Comparison of ENCODE assay signal across 18 cellular contexts in genomic region chr5:142091012-142091411, GRCh38. TPM values are rescaled to one million over a fixed set of nuclear protein-coding genes. Genes with fewer than 3 reads are reported as not detected.
DNase-seq lines count a peak whose midpoint lies in the region; ATAC-seq and TF ChIP-seq lines count a peak whose summit lies in the region.
"Had no signal": no experiment of that assay in that cellular context is flagged by ENCODE, and none has a peak within 500 bp of the region (broad histone marks: within the 10 kb centered on the region; RNA-seq: fewer than 3 reads in every experiment).

No MANE protein-coding gene starts in this region.

- H3K9me2 ChIP-seq in GM23338 (ENCODE audit: insufficient read depth), result no peaks in the 10 kb centered on the region

- no peaks in the 10 kb centered on the region for H3K4me1 ChIP-seq in GM23338 (ENCODE audit: insufficient read depth)
- H3K4me1 ChIP-seq: A549, BE2C had no signal

- H3K27ac Mint-ChIP-seq in activated naive CD4-positive, alpha-beta T cell treated with anti-CD3 and anti-CD28 coated beads, Interleukin-2, amount 50 U/mL, for 24 hours, result peak overlapping the region; percentile 71
- no peak overlapping the region for H3K27ac Mint-ChIP-seq in activated naive CD4-positive, alpha-beta T cell treated with anti-CD3 and anti-CD28 coated beads, Interleukin-2, amount 10 ng/mL, durations not matched to agents 7 days and 5 days
- H3K27ac Mint-ChIP-seq in mesothelial cell of epicardium (peak overlapping the region; percentile 59), GM23338 (no peak overlapping the region)

- TF ChIP-seq CTCF in mesothelial cell of epicardium (IDR thresholded peaks at IDR 0.05; ENCODE audit: unreplicated experiment) (no peak), GM23338 (conservative IDR thresholded peaks at IDR 0.05; ENCODE audit: low read depth in 2 of 2) (no peak)

- H3K79me2 ChIP-seq in GM23338 (replicated peaks; ENCODE audit: insufficient read depth), result no peaks in the 10 kb centered on the region

- H3K27me3 Mint-ChIP-seq in activated naive CD4-positive, alpha-beta T cell treated with anti-CD3 and anti-CD28 coated beads, Interleukin-2, amount 50 U/mL, for 24 hours, result no peaks in the 10 kb centered on the region
- H3K27me3 Mint-ChIP-seq in activated naive CD4-positive, alpha-beta T cell treated with anti-CD3 and anti-CD28 coated beads, Interleukin-2, amount 10 ng/mL, durations not matched to agents 7 days and 5 days, result no peaks in the 10 kb centered on the region
- H3K27me3 Mint-ChIP-seq in mesothelial cell of epicardium (ENCODE audit: low read depth) (no peaks in the 10 kb centered on the region), GM23338 (ENCODE audit: insufficient read depth, low read depth, poor library complexity) (peaks cover 4% of the 10 kb centered on the region)

- no peak overlapping the region for H3K4me3 Mint-ChIP-seq in activated naive CD4-positive, alpha-beta T cell treated with anti-CD3 and anti-CD28 coated beads, Interleukin-2, amount 50 U/mL, for 24 hours
- no peak overlapping the region for H3K4me3 Mint-ChIP-seq in activated naive CD4-positive, alpha-beta T cell treated with anti-CD3 and anti-CD28 coated beads, Interleukin-2, amount 10 ng/mL, durations not matched to agents 7 days and 5 days
- H3K4me3 Mint-ChIP-seq in mesothelial cell of epicardium, result no peak overlapping the region
- H3K4me3 Mint-ChIP-seq in GM23338, result no peak overlapping the region

- H3K4me3 ChIP-seq in GM23338, result no peak overlapping the region
- H3K4me3 ChIP-seq: A549, MG63 had no signal

- no peak overlapping the region for H3K27ac ChIP-seq in GM23338 (ENCODE audit: low read depth)
- H3K27ac ChIP-seq: A549 had no signal

- peaks cover 77% of the 10 kb centered on the region for H3K4me1 Mint-ChIP-seq in activated naive CD4-positive, alpha-beta T cell treated with anti-CD3 and anti-CD28 coated beads, Interleukin-2, amount 50 U/mL, for 24 hours
- H3K4me1 Mint-ChIP-seq in activated naive CD4-positive, alpha-beta T cell treated with anti-CD3 and anti-CD28 coated beads, Interleukin-2, amount 10 ng/mL, durations not matched to agents 7 days and 5 days, result peaks cover 39% of the 10 kb centered on the region
- peaks cover 31% of the 10 kb centered on the region for H3K4me1 Mint-ChIP-seq in mesothelial cell of epicardium
- no peaks in the 10 kb centered on the region for H3K4me1 Mint-ChIP-seq in GM23338

- intact Hi-C loops in left ventricle myocardium superior (cut with micrococcal nuclease) (no loop called here), posterior cingulate gyrus (cut with DNase I) (no loop called here)

- ATAC-seq in GM23338 (no peak), left ventricle myocardium superior (no peak)
- ATAC-seq: A549, Right ventricle myocardium inferior had no signal

- H3K4me2 ChIP-seq in GM23338, result no peak overlapping the region
- H3K4me2 ChIP-seq: A549 had no signal

- no peaks in the 10 kb centered on the region for H4K20me1 ChIP-seq in GM23338 (replicated peaks; ENCODE audit: insufficient read depth)

- no peaks in the 10 kb centered on the region for H3K36me3 Mint-ChIP-seq in activated naive CD4-positive, alpha-beta T cell treated with anti-CD3 and anti-CD28 coated beads, Interleukin-2, amount 50 U/mL, for 24 hours
- no peaks in the 10 kb centered on the region for H3K36me3 Mint-ChIP-seq in activated naive CD4-positive, alpha-beta T cell treated with anti-CD3 and anti-CD28 coated beads, Interleukin-2, amount 10 ng/mL, durations not matched to agents 7 days and 5 days
- no peaks in the 10 kb centered on the region for H3K36me3 Mint-ChIP-seq in mesothelial cell of epicardium
- no peaks in the 10 kb centered on the region for H3K36me3 Mint-ChIP-seq in GM23338 (ENCODE audit: low read depth)

- no peaks in the 10 kb centered on the region for H3F3A ChIP-seq in GM23338 (replicated peaks; ENCODE audit: low read depth)

- CTCF ChIA-PET in activated naive CD4-positive, alpha-beta T cell treated with anti-CD3 and anti-CD28 coated beads, Interleukin-2, amount 10 ng/mL, durations not matched to agents 7 days and 5 days (lab: Charles Lee), result interaction anchor here (1.2 kb wide), 1 partner anchor 122 kb away, joined by 4 read pairs; the partner anchor contains the start of gene RNF14

- H3K27me3 ChIP-seq in GM23338 (ENCODE audit: insufficient read depth), result no peaks in the 10 kb centered on the region
- H3K27me3 ChIP-seq: BE2C, MG63 had no signal

- H2AFZ ChIP-seq in GM23338, result no peak overlapping the region

- no peak for DNase-seq in activated naive CD4-positive, alpha-beta T cell treated with anti-CD3 and anti-CD28 coated beads, Interleukin-2, amount 10 ng/mL, durations not matched to agents 7 days and 5 days
- DNase-seq in NCI-H82 (lab: John Stamatoyannopoulos, UW) (peak; percentile 66), mesothelial cell of epicardium (ENCODE audit: low spot score in 2 of 2, unreplicated experiment in 2 of 2) (no peak), GM23338 (ENCODE audit: low spot score) (no peak), left ventricle myocardium superior (no peak), posterior cingulate gyrus (no peak)
- DNase-seq: BE2C, COR-L47, DMS79, MG63, NCI-H1417, NCI-H1694 treated with DMSO at 0.1 percent for 48 hours, NCI-H2081 treated with DMSO at 0.1 percent for 48 hours, NCI-H2171 treated with DMSO at 0.1 percent for 48 hours, NCI-H524 treated with DMSO at 0.1 percent for 48 hours had no signal

- no peaks in the 10 kb centered on the region for H3K36me3 ChIP-seq in GM23338 (ENCODE audit: insufficient read depth)
- H3K36me3 ChIP-seq: BE2C, MG63 had no signal

- H3K9me3 Mint-ChIP-seq in activated naive CD4-positive, alpha-beta T cell treated with anti-CD3 and anti-CD28 coated beads, Interleukin-2, amount 50 U/mL, for 24 hours, result no peaks in the 10 kb centered on the region
- no peaks in the 10 kb centered on the region for H3K9me3 Mint-ChIP-seq in activated naive CD4-positive, alpha-beta T cell treated with anti-CD3 and anti-CD28 coated beads, Interleukin-2, amount 10 ng/mL, durations not matched to agents 7 days and 5 days
- H3K9me3 Mint-ChIP-seq in mesothelial cell of epicardium (no peaks in the 10 kb centered on the region), GM23338 (no peaks in the 10 kb centered on the region)

TF ChIP-seq in GM23338, 12 proteins besides CTCF, POLR2A, EP300 and RAD21 (continues in another document):
- TF ChIP-seq NANOG (IDR thresholded peaks at IDR 0.05; ENCODE audit: borderline replicate concordance) (no peak), JUNB (IDR thresholded peaks at IDR 0.05; ENCODE audit: unreplicated experiment) (no peak), CREB1 (CRISPR knock-in tag; IDR thresholded peaks at IDR 0.05; ENCODE audit: low read depth) (no peak)

RNA-seq across cellular contexts. Expression of gene NDFIP1, which starts 17.6 kb away (rescaled TPM):
- total RNA-seq in mesothelial cell of epicardium (63.2 to 67.9 TPM (median 66.1 TPM) in 3 replicates), left ventricle myocardium superior (54.3 TPM)
- 38.1 and 45.0 TPM in 2 replicates for total RNA-seq in GM23338 (2014; rRNA removed; shearing (Covaris generic))
- 21.9 and 24.3 TPM in 2 replicates for polyA plus RNA-seq in GM23338 (2016; fragmentation: Nextera tagmentation; extraction: Ambion mirVana)

Comparison
In these comparisons a context has a peak if more than half of its experiments do, and no peak if none do; other contexts are left out.
1. H3K27ac Mint-ChIP-seq: peak in activated naive CD4-positive, alpha-beta T cell treated with anti-CD3 and anti-CD28 coated beads, Interleukin-2, amount 50 U/mL, for 24 hours (single experiment) and mesothelial cell of epicardium (single experiment); none in activated naive CD4-positive, alpha-beta T cell treated with anti-CD3 and anti-CD28 coated beads, Interleukin-2, amount 10 ng/mL, durations not matched to agents 7 days and 5 days (single experiment) and GM23338 (single experiment).